Comparison of ENCODE assay signal across 22 cellular contexts in genomic region chrX:40960041-40960440, GRCh38.
"Had no signal": no experiment of that assay in that cellular context is flagged by ENCODE, and none has a peak within 500 bp of the region (broad histone marks: within the 10 kb centered on the region; RNA-seq: fewer than 3 reads in every experiment).

No MANE protein-coding gene starts in this region.

- H3K4me1 ChIP-seq: adrenal gland had no signal

- H3K4me3 ChIP-seq: adrenal gland had no signal

- DNase-seq: activated CD4-positive, alpha-beta T cell treated with anti-CD3 and anti-CD28 coated beads for 36 hours; activated CD8-positive, alpha-beta memory T cell treated with anti-CD3 and anti-CD28 coated beads, Interleukin-2, amount 50 U/mL, for 4 hours; activated CD8-positive, alpha-beta T cell treated with anti-CD3 and anti-CD28 coated beads for 36 hours; activated gamma-delta T cell treated with Interleukin-2 at 50 U/mL for 16 hours; activated naive CD4-positive, alpha-beta T cell treated with anti-CD3 and anti-CD28 coated beads, Interleukin-2, amount 10 ng/mL, durations not matched to agents 7 days and 5 days; activated naive CD8-positive, alpha-beta T cell treated with anti-CD3 and anti-CD28 coated beads for 36 hours; activated T-cell treated with anti-CD3 and anti-CD28 coated beads, Interleukin-2, amount 50 U/mL, for 72 hours; adrenal gland; anterior cingulate cortex; KG1; NCI-H1092; NCI-H1417; NCI-H1930; NCI-H2171; NCI-H2227 treated with DMSO at 0.1 percent for 48 hours; NCI-H510A; NCI-H526 treated with DMSO at 0.1 percent for 48 hours; NCI-H82; SIG-M5; T-helper 17 cell; T1000 had no signal

- H3K27ac ChIP-seq: adrenal gland, VCaP had no signal

- H3K27me3 ChIP-seq: adrenal gland had no signal

- H3K36me3 ChIP-seq: adrenal gland had no signal
